8 cellular contexts compared by ENCODE assay signal in the genomic region with DNA sequence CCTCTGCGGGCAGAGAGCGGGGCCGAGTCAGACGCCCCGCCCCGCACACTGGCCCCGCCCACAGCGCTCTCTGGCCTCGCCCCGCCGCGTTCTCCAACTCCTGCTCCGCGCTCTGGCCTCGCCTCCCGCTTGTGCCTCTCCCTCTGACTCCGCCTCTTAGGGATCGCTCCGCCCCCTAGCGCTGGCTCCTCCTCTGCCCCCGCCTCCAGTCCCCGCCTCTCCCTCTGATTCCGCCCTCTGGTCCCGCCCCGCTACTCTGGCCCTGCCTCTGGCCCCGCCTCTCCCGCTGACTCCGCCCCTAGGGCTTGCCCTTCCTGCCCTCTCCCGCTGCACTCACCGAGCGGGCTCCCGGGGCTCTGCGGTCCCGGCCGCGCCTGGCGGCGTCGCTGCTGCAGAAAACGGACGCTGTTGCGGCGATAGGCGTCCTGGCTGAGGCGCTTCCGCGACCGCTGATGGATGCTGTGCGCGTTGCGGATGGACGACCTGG.
A peak's percentile ranks its signal among the peaks of the same experiment; 100 is the strongest.
DNase-seq lines count a peak whose midpoint lies in the region; ATAC-seq and TF ChIP-seq lines count a peak whose summit lies in the region.
"Not testable (repeated sequence)": the region's sequence is repeated elsewhere in the genome, so short reads cannot be mapped to it uniquely, and the experiment has no call there.

No MANE protein-coding gene starts in this region.

- H3K27ac ChIP-seq in HEK293 (ENCODE audit: extremely low read depth, low read depth, low read length); iPS-18a (ENCODE audit: low read length): not testable (repeated sequence)
- H3K27ac ChIP-seq in body of pancreas (peak overlapping the region in 2 of 4 donors; percentile 44 to 78), gastrocnemius medialis (peak overlapping the region; percentile 81 to 92 (median 82)), stomach (peak overlapping the region in 3 of 5 donors; percentile 67 to 76 (median 76))

- intact Hi-C loops in body of pancreas (cut with DNase I); gastrocnemius medialis (cut with DNase I; ENCODE audit: low total_unique reads); stomach (cut with DNase I; ENCODE audit: low total_unique reads): not testable (repeated sequence)

- 0% methylated on average over 10 of the region's 52 CpGs; no CpG with 5 or more reads in 1 of the 2 donors for WGBS in body of pancreas, 2 donors
- WGBS in stomach, 5 donors = 0% methylated on average over 12 to 35 of the region's 52 CpGs; no CpG with 5 or more reads in 3 of the 5 donors

- in situ Hi-C loops in gastrocnemius medialis (cut with MboI; ENCODE audit: low sequenced_read_pairs in 4 of 4) = not testable (repeated sequence)

- H3K4me3 ChIP-seq in HEK293 (ENCODE audit: low read depth, low read length) = peak overlapping the region; percentile 23
- H3K4me3 ChIP-seq in body of pancreas = not testable (repeated sequence)
- peak overlapping the region; percentile 35 for H3K4me3 ChIP-seq in iPS-18a (ENCODE audit: low read length)
- H3K4me3 ChIP-seq in gastrocnemius medialis = peak overlapping the region; percentile 41 to 61 (median 52)
- H3K4me3 ChIP-seq in stomach = peak overlapping the region; percentile 33 to 47 (median 42)

- peak; percentile 88 for ATAC-seq in GM18511 (IDR thresholded peaks at IDR 0.05; ENCODE audit: unreplicated experiment)
- ATAC-seq in HG03565 (IDR thresholded peaks at IDR 0.05; ENCODE audit: unreplicated experiment) = peak; percentile 80
- ATAC-seq in body of pancreas = peak; percentile 97
- peak; percentile 89 to 92 for ATAC-seq in gastrocnemius medialis

- not testable (repeated sequence) for H3K9ac ChIP-seq in iPS-18a (ENCODE audit: low read length)

- not testable (repeated sequence) for H3K9me3 ChIP-seq in HEK293 (ENCODE audit: control insufficient read depth, insufficient read depth, low read depth, low read length); body of pancreas; iPS-18a (ENCODE audit: control insufficient read depth, low read depth, low read length); gastrocnemius medialis; stomach

- not testable (repeated sequence) for H3K36me3 ChIP-seq in HEK293 (ENCODE audit: control insufficient read depth in 2 of 2, insufficient read depth in 1 of 2, low read length in 2 of 2); body of pancreas (replicated peaks in 1 of 2; ENCODE audit: insufficient read depth in 1 of 2, low read depth in 2 of 2); iPS-18a (ENCODE audit: control insufficient read depth, low read depth, low read length); gastrocnemius medialis; stomach

- TF ChIP-seq POLR2A in body of pancreas (IDR thresholded peaks at IDR 0.05) = peak in 1 of 3 donors; percentile 17
- TF ChIP-seq POLR2A in gastrocnemius medialis (IDR thresholded peaks at IDR 0.05); stomach (IDR thresholded peaks at IDR 0.05): not testable (repeated sequence)

- DNase-seq in activated CD4-positive, alpha-beta T cell treated with anti-CD3 and anti-CD28 coated beads, Interleukin-2, amount 50 U/mL, for 48 hours = peak; percentile 96
- DNase-seq in body of pancreas (peak; percentile 96 to 98 (median 96)), gastrocnemius medialis (peak; percentile 90 to 95), stomach (peak; percentile 98)

- not testable (repeated sequence) for H3K4me1 ChIP-seq in HEK293 (ENCODE audit: control insufficient read depth, insufficient read depth, low read length); body of pancreas; iPS-18a (ENCODE audit: control insufficient read depth, low read depth, low read length); gastrocnemius medialis; stomach

- TF ChIP-seq CTCF in HEK293 (tag by site-specific recombination; IDR thresholded peaks at IDR 0.05); body of pancreas (IDR thresholded peaks at IDR 0.05); stomach (IDR thresholded peaks at IDR 0.05): not testable (repeated sequence)
- TF ChIP-seq CTCF in gastrocnemius medialis (IDR thresholded peaks at IDR 0.05 in 4 of 5, conservative IDR thresholded peaks at IDR 0.05 in 1 of 5) = peak in 1 of 5 experiments; percentile 23

- not testable (repeated sequence) for H3K27me3 ChIP-seq in body of pancreas; iPS-18a (ENCODE audit: control insufficient read depth, insufficient read depth, low read length); gastrocnemius medialis; stomach

- not testable (repeated sequence) for TF ChIP-seq EP300 in stomach (IDR thresholded peaks at IDR 0.05)

- CTCF ChIA-PET in HEK293 (lab: Yijun Ruan, JAX) = not testable (repeated sequence)

- POLR2A ChIA-PET in HEK293 (lab: Yijun Ruan, JAX) = not testable (repeated sequence)

TF ChIP-seq in HEK293, 187 proteins besides CTCF, POLR2A, EP300 and RAD21:
- TF ChIP-seq, protein P1, sequence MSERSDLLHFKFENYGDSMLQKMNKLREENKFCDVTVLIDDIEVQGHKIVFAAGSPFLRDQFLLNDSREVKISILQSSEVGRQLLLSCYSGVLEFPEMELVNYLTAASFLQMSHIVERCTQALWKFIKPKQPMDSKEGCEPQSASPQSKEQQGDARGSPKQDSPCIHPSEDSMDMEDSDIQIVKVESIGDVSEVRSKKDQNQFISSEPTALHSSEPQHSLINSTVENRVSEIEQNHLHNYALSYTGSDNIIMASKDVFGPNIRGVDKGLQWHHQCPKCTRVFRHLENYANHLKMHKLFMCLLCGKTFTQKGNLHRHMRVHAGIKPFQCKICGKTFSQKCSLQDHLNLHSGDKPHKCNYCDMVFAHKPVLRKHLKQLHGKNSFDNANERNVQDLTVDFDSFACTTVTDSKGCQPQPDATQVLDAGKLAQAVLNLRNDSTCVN (tag by site-specific recombination; optimal IDR thresholded peaks at IDR 0.05) = peak; percentile 44
- 0 out of 2 replicates have a peak, but pooled peaks have one; percentile 8 for TF ChIP-seq SP2 (tag by site-specific recombination; IDR thresholded peaks at IDR 0.05)
